25 cellular contexts compared by ENCODE assay signal in the genomic region with DNA sequence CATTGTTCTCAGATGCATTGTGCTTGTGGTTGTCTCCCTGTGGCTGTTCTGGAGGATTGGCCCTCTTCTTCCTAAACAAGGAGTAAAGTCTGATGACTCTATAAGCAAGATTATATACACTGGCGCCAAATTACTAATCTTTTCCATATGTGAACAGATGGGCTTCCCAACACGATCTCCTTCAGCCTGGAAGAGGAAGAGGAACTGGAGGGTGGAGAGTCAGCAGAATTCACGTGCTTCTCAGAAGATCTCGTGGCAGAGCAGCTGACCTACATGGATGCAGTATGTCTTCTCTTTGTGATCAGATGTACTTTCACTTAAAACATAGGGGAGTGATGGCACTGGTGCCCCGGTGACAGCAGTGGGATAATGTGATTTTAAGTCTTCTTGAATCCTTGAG.
DNase-seq lines count a peak whose midpoint lies in the region; ATAC-seq and TF ChIP-seq lines count a peak whose summit lies in the region.
"Had no signal": no experiment of that assay in that cellular context is flagged by ENCODE, and none has a peak within 500 bp of the region (broad histone marks: within the 10 kb centered on the region; RNA-seq: fewer than 3 reads in every experiment).

No MANE protein-coding gene starts in this region.

- intact Hi-C loops in Right ventricle myocardium inferior (cut with DNase I), result no loop called here
- intact Hi-C loops in right cardiac atrium (cut with DNase I), result no loop called here
- intact Hi-C loops in transverse colon (cut with DNase I; ENCODE audit: low total_unique reads), result no loop called here
- intact Hi-C loops in CD4-positive, alpha-beta T cell (cut with DNase I, micrococcal nuclease), result no loop called here
- intact Hi-C loops in sigmoid colon (cut with DNase I), result no loop called here
- intact Hi-C loops in Calu3 (cut with micrococcal nuclease; ENCODE audit: unreplicated experiment), result loop anchor here (5.0 kb wide), 2 partner anchors 76 to 196 kb away; a partner anchor contains a TSS

- H3K27me3 Mint-ChIP-seq in CD4-positive, alpha-beta T cell, result no peaks in the 10 kb centered on the region
- H3K27me3 Mint-ChIP-seq in Calu3 (ENCODE audit: unreplicated experiment), result no peaks in the 10 kb centered on the region

- TF ChIP-seq POLR2A in transverse colon (IDR thresholded peaks at IDR 0.05) (no peak), sigmoid colon (IDR thresholded peaks at IDR 0.05) (no peak)

- H3K27ac Mint-ChIP-seq in CD4-positive, alpha-beta T cell, result no peak overlapping the region
- H3K27ac Mint-ChIP-seq in Calu3 (ENCODE audit: unreplicated experiment), result no peak overlapping the region
- H3K27ac Mint-ChIP-seq: activated CD8-positive, alpha-beta T cell treated with anti-CD3 and anti-CD28 coated beads, Interleukin-2, amount 10 ng/mL, durations not matched to agents 7 days and 5 days; activated T-cell treated with anti-CD3 and anti-CD28 coated beads, Interleukin-2, amount 50 U/mL, for 72 hours; CD4-positive, alpha-beta memory T cell; immature natural killer cell; natural killer cell had no signal

- H3K4me1 ChIP-seq in right cardiac atrium (ENCODE audit: control insufficient read depth, insufficient read depth, low read length) (peaks cover 21% of the 10 kb centered on the region), transverse colon (peaks cover 0 to 33% (median 8%) of the 10 kb centered on the region in 4 donors), sigmoid colon (peaks cover 0 to 64% (median 44%) of the 10 kb centered on the region in 4 donors)

- TF ChIP-seq CTCF in transverse colon (IDR thresholded peaks at IDR 0.05) (no peak), sigmoid colon (IDR thresholded peaks at IDR 0.05) (no peak), Calu3 (IDR thresholded peaks at IDR 0.05; ENCODE audit: unreplicated experiment) (no peak)
- no peak for TF ChIP-seq CTCF in CD4-positive, alpha-beta T cell (IDR thresholded peaks at IDR 0.05)

- ATAC-seq in Right ventricle myocardium inferior, result peak; percentile 56
- no peak for ATAC-seq in right cardiac atrium
- peak; percentile 26 for ATAC-seq in left lobe of liver
- ATAC-seq in CD4-positive, alpha-beta T cell (ENCODE audit: poor library complexity), result no peak
- ATAC-seq: activated CD4-positive, CD25-positive, alpha-beta regulatory T cell treated with anti-CD3 and anti-CD28 coated beads, Interleukin-2, amount 50 U/mL, for 24 hours; activated CD8-positive, alpha-beta T cell treated with anti-CD3 and anti-CD28 coated beads, Interleukin-2, amount 10 ng/mL, durations not matched to agents 7 days and 5 days; activated T-cell treated with anti-CD3 and anti-CD28 coated beads, Interleukin-2, amount 50 U/mL, for 72 hours; natural killer cell had no signal

- H3K27me3 ChIP-seq in right cardiac atrium (ENCODE audit: control insufficient read depth, insufficient read depth), result no peaks in the 10 kb centered on the region
- H3K27me3 ChIP-seq in transverse colon, result no peaks in the 10 kb centered on the region
- no peaks in the 10 kb centered on the region for H3K27me3 ChIP-seq in CD4-positive, alpha-beta T cell (ENCODE audit: control insufficient read depth, insufficient read depth, low read length)
- H3K27me3 ChIP-seq in sigmoid colon, result no peaks in the 10 kb centered on the region

- H3K9me3 ChIP-seq in right cardiac atrium (ENCODE audit: control insufficient read depth, low read length) (no peaks in the 10 kb centered on the region), transverse colon (no peaks in the 10 kb centered on the region), sigmoid colon (no peaks in the 10 kb centered on the region)
- H3K9me3 ChIP-seq in CD4-positive, alpha-beta T cell (ENCODE audit: control insufficient read depth, low read length), result no peaks in the 10 kb centered on the region

- TF ChIP-seq EP300 in transverse colon (IDR thresholded peaks at IDR 0.05; ENCODE audit: low read depth) (no peak), sigmoid colon (IDR thresholded peaks at IDR 0.05) (peak in 1 of 4 donors; percentile 20)

- H3K36me3 ChIP-seq in transverse colon (peaks cover 0 to 3% (median 0%) of the 10 kb centered on the region in 4 donors), sigmoid colon (peaks cover 0 to 25% (median 6%) of the 10 kb centered on the region in 4 donors)

- no TSS peak for BruUV-seq in Calu3 (replicated peaks; lab: Mats Ljungman, UMichigan)

- H3K4me3 ChIP-seq in right cardiac atrium (ENCODE audit: low read length) (no peak overlapping the region), transverse colon (no peak overlapping the region), sigmoid colon (no peak overlapping the region)

- CTCF ChIA-PET in CD4-positive, alpha-beta T cell (lab: Charles Lee), result no interaction called here
- CTCF ChIA-PET in Calu3 (lab: Charles Lee), result no interaction called here

- 77% methylated on average over 5 of the region's 5 CpGs for WGBS in right cardiac atrium
- WGBS in transverse colon (ENCODE audit: low coverage in 1 of 2), 2 donors, result 88% methylated on average over 5 of the region's 5 CpGs; no CpG with 5 or more reads in 1 of the 2 donors
- 74 to 90% methylated on average over 5 of the region's 5 CpGs for WGBS in sigmoid colon, 2 donors

- POLR2A ChIA-PET in CD4-positive, alpha-beta T cell (lab: Charles Lee), result no interaction called here

- in situ Hi-C loops in transverse colon (cut with MboI; ENCODE audit: low pct_ligation_motif_present in 1 of 4, low pct_unique_long_range_greater_than_20kb in 1 of 4, low sequenced_read_pairs in 3 of 4), result no loop called here

- peaks cover 31% of the 10 kb centered on the region for H3K4me1 Mint-ChIP-seq in CD4-positive, alpha-beta T cell (ENCODE audit: low read depth)
- H3K4me1 Mint-ChIP-seq in Calu3 (ENCODE audit: low read depth, unreplicated experiment), result peaks cover 64% of the 10 kb centered on the region

- no peak for DNase-seq in Right ventricle myocardium inferior (ENCODE audit: missing footprints)
- no peak for DNase-seq in right cardiac atrium
- DNase-seq in SK-N-DZ (ENCODE audit: low spot score), result peak; percentile 30
- DNase-seq in left lobe of liver (ENCODE audit: low spot score), result no peak
- peak; percentile 14 for DNase-seq in transverse colon
- no peak for DNase-seq in CD4-positive, alpha-beta T cell
- DNase-seq in sigmoid colon, result no peak
- DNase-seq in Calu3, result no peak
- DNase-seq: activated CD8-positive, alpha-beta T cell treated with anti-CD3 and anti-CD28 coated beads, Interleukin-2, amount 10 ng/mL, durations not matched to agents 7 days and 5 days; activated naive CD4-positive, alpha-beta T cell treated with anti-CD3 and anti-CD28 coated beads, Interleukin-2, amount 50 U/mL, for 16 hours; activated T-cell treated with anti-CD3 and anti-CD28 coated beads, Interleukin-2, amount 50 U/mL, for 72 hours; CD4-positive, alpha-beta memory T cell; cerebellar nuclear complex; DND-41; immature natural killer cell; Karpas-422; natural killer cell; NCI-H1092 treated with DMSO at 0.1 percent for 48 hours; NCI-H510A treated with DMSO at 0.1 percent for 48 hours; posterior cingulate gyrus; SHP77 treated with DMSO at 0.1 percent for 48 hours; small intestine; stimulated activated CD4-positive, alpha-beta T cell treated with anti-CD3 and anti-CD28 coated beads, Interleukin-4, amount 100 ng/mL, for 1 hour; T-helper 2 cell had no signal

- no peak overlapping the region for H3K27ac ChIP-seq in right cardiac atrium (ENCODE audit: low read length)
- peak overlapping the region in 2 of 4 donors; percentile 10 to 28 for H3K27ac ChIP-seq in transverse colon
- H3K27ac ChIP-seq in CD4-positive, alpha-beta T cell (ENCODE audit: low read depth, low read length), result no peak overlapping the region
- H3K27ac ChIP-seq in sigmoid colon, result peak overlapping the region in 2 of 4 donors; percentile 25 to 41

- H3K4me3 Mint-ChIP-seq in CD4-positive, alpha-beta T cell, result no peak overlapping the region
- H3K4me3 Mint-ChIP-seq in Calu3 (ENCODE audit: low read depth, unreplicated experiment), result no peak overlapping the region
- H3K4me3 Mint-ChIP-seq: activated CD8-positive, alpha-beta T cell treated with anti-CD3 and anti-CD28 coated beads, Interleukin-2, amount 10 ng/mL, durations not matched to agents 7 days and 5 days; activated T-cell treated with anti-CD3 and anti-CD28 coated beads, Interleukin-2, amount 50 U/mL, for 72 hours; CD4-positive, alpha-beta memory T cell; immature natural killer cell; natural killer cell had no signal

- peaks cover 13% of the 10 kb centered on the region for H3K36me3 Mint-ChIP-seq in CD4-positive, alpha-beta T cell (ENCODE audit: low read depth)
- peaks cover 18% of the 10 kb centered on the region for H3K36me3 Mint-ChIP-seq in Calu3 (ENCODE audit: insufficient read depth, unreplicated experiment)
- H3K36me3 Mint-ChIP-seq: natural killer cell had no signal

- no peaks in the 10 kb centered on the region for H3K9me3 Mint-ChIP-seq in CD4-positive, alpha-beta T cell
- no peaks in the 10 kb centered on the region for H3K9me3 Mint-ChIP-seq in Calu3 (ENCODE audit: low read depth, unreplicated experiment)
- H3K9me3 Mint-ChIP-seq: activated T-cell treated with anti-CD3 and anti-CD28 coated beads, Interleukin-2, amount 50 U/mL, for 72 hours; immature natural killer cell; natural killer cell had no signal

Comparison
In these comparisons a context has a peak if more than half of its experiments do, and no peak if none do; other contexts are left out.
1. ATAC-seq: peak in Right ventricle myocardium inferior (single experiment) and left lobe of liver (single experiment); none in right cardiac atrium (0 of 2) and CD4-positive, alpha-beta T cell (single experiment).
2. DNase-seq: peak in SK-N-DZ (single experiment) and transverse colon (single experiment); none in Right ventricle myocardium inferior (single experiment), right cardiac atrium (0 of 3), left lobe of liver (single experiment), CD4-positive, alpha-beta T cell (0 of 10), sigmoid colon (single experiment) and Calu3 (single experiment).